Comparison of ENCODE assay signal across 20 cellular contexts in genomic region chrX:129629837-129630236, GRCh38. TPM values are rescaled to one million over a fixed set of nuclear protein-coding genes. Genes with fewer than 3 reads are reported as not detected.
"Had no signal": no experiment of that assay in that cellular context is flagged by ENCODE, and none has a peak within 500 bp of the region (broad histone marks: within the 10 kb centered on the region; RNA-seq: fewer than 3 reads in every experiment).

No MANE protein-coding gene starts in this region.

- H3K4me2 ChIP-seq: SK-N-SH had no signal

- H3K27ac ChIP-seq: prostate gland, right lobe of liver had no signal

- H3K4me1 ChIP-seq: prostate gland, right lobe of liver had no signal

- H3K9ac ChIP-seq: SK-N-SH had no signal

- H3K4me3 ChIP-seq: esophagus muscularis mucosa, mucosa of descending colon, prostate gland, right lobe of liver had no signal

- H3K27me3 ChIP-seq: esophagus muscularis mucosa, right lobe of liver had no signal

- ATAC-seq: activated CD8-positive, alpha-beta T cell treated with anti-CD3 and anti-CD28 coated beads, Interleukin-2, amount 10 ng/mL, durations not matched to agents 7 days and 5 days; activated T-cell treated with anti-CD3 and anti-CD28 coated beads, Interleukin-2, amount 50 U/mL, for 4 hours; mucosa of descending colon; right lobe of liver; stimulated activated memory B cell treated with anti-CD40 and anti-IgM and Interleukin-4, amounts not matched to agents 10 μg/mL and 1 μg/mL and 100 μg/mL, for 72 hours had no signal

- FAIRE-seq: astrocyte, bronchial epithelial cell, endothelial cell of umbilical vein had no signal

- H3K36me3 ChIP-seq: esophagus muscularis mucosa, prostate gland, right lobe of liver had no signal

- H3K9me3 ChIP-seq: esophagus muscularis mucosa, mucosa of descending colon, prostate gland, right lobe of liver, SK-N-SH had no signal

- DNase-seq: activated B cell treated with CpG ODN at 0.5 μM for 24 hours; activated CD4-positive, alpha-beta T cell treated with anti-CD3 and anti-CD28 coated beads for 48 hours; activated CD8-positive, alpha-beta T cell treated with anti-CD3 and anti-CD28 coated beads, Interleukin-2, amount 10 ng/mL, durations not matched to agents 7 days and 5 days; activated naive CD4-positive, alpha-beta T cell treated with anti-CD3 and anti-CD28 coated beads for 36 hours; activated T-cell treated with anti-CD3 and anti-CD28 coated beads, Interleukin-2, amount 50 U/mL, for 4 hours; effector memory CD4-positive, alpha-beta T cell; hippocampal formation; islet precursor cell; mammary epithelial cell; mucosa of descending colon; naive B cell; right lobe of liver; SK-N-SH; stimulated activated CD4-positive, alpha-beta T cell treated with anti-CD3 and anti-CD28 coated beads, Interleukin-4, amount 100 ng/mL, for 4 hours had no signal

RNA-seq across cellular contexts. Expression of gene APLN, which starts 24.9 kb away (rescaled TPM):
- total RNA-seq: activated B cell treated with CpG ODN at 0.5 μM for 24 hours had no signal
